1 cellular context compared by ENCODE assay signal in the genomic region with DNA sequence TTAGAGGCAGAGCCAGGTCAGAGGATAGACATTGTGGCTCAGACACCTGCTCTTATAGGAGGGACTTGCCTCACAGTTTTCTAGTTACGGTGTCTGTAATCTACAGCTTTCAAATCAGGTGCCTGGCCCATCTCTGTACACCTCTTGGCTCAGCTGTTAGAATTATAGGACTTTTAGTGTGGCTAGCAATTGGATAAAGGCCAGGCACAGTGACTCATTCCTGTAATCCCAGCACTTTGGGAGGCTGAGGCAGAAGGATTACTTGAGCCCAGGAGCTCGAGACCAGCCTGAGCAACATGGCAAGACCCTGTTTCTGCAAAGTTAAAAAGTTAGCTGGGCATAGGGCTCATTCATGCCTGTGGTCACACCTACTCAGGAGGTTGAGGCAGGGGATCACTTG.
TF ChIP-seq lines count a peak whose summit lies in the region.

No MANE protein-coding gene starts in this region.

TF ChIP-seq in K562, 482 proteins besides CTCF, POLR2A, EP300 and RAD21:
- TF ChIP-seq TAL1 (IDR thresholded peaks at IDR 0.05) (no peak), NFIC (IDR thresholded peaks at IDR 0.05) (peak; percentile 78), CBX3 (IDR thresholded peaks at IDR 0.05; ENCODE audit: borderline replicate concordance in 1 of 2, low read length in 2 of 2) (no peak), SAP30 (IDR thresholded peaks at IDR 0.05; ENCODE audit: borderline replicate concordance, insufficient read depth, low read depth, low read length, poor library complexity, severe bottlenecking) (no peak), NFE2 (IDR thresholded peaks at IDR 0.05; ENCODE audit: low read depth) (0 out of 2 replicates have a peak, but pooled peaks have one; percentile 10), TCF3 (CRISPR knock-in tag; IDR thresholded peaks at IDR 0.05) (no peak), HMGN3 (IDR thresholded peaks at IDR 0.05; ENCODE audit: borderline replicate concordance, extremely low read depth, insufficient read length, low read depth, low read length) (no peak), KHSRP (IDR thresholded peaks at IDR 0.05) (no peak), NUFIP1 (IDR thresholded peaks at IDR 0.05; ENCODE audit: partially characterized antibody) (no peak), FOSL1 (tag; conservative IDR thresholded peaks at IDR 0.05) (peak; percentile 68; the same call in 1 of the 2 replicates)
- TF ChIP-seq, protein P1, sequence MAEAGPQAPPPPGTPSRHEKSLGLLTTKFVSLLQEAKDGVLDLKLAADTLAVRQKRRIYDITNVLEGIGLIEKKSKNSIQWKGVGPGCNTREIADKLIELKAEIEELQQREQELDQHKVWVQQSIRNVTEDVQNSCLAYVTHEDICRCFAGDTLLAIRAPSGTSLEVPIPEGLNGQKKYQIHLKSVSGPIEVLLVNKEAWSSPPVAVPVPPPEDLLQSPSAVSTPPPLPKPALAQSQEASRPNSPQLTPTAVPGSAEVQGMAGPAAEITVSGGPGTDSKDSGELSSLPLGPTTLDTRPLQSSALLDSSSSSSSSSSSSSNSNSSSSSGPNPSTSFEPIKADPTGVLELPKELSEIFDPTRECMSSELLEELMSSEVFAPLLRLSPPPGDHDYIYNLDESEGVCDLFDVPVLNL (CRISPR knock-in tag; IDR thresholded peaks at IDR 0.05; ENCODE audit: low read depth) = no peak
- TF ChIP-seq, protein P2, sequence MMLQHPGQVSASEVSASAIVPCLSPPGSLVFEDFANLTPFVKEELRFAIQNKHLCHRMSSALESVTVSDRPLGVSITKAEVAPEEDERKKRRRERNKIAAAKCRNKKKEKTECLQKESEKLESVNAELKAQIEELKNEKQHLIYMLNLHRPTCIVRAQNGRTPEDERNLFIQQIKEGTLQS (IDR thresholded peaks at IDR 0.05) = peak; percentile 58; the same call in 1 of the 2 replicates
- TF ChIP-seq, protein P2 (CRISPR knock-in tag; conservative IDR thresholded peaks at IDR 0.05) = no peak
- TF ChIP-seq, protein P3, sequence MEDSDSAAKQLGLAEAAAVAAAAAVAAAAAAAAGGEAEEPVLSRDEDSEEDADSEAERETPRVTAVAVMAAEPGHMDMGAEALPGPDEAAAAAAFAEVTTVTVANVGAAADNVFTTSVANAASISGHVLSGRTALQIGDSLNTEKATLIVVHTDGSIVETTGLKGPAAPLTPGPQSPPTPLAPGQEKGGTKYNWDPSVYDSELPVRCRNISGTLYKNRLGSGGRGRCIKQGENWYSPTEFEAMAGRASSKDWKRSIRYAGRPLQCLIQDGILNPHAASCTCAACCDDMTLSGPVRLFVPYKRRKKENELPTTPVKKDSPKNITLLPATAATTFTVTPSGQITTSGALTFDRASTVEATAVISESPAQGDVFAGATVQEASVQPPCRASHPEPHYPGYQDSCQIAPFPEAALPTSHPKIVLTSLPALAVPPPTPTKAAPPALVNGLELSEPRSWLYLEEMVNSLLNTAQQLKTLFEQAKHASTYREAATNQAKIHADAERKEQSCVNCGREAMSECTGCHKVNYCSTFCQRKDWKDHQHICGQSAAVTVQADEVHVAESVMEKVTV (CRISPR knock-in tag; IDR thresholded peaks at IDR 0.05) = no peak
TF ChIP-seq in K562: peak in this region for 4.
